Comparison of ENCODE assay signal across 14 cellular contexts in genomic region chr2:203886579-203887230, GRCh38. TPM values are rescaled to one million over a fixed set of nuclear protein-coding genes. Genes with fewer than 3 reads are reported as not detected.
DNase-seq lines count a peak whose midpoint lies in the region; ATAC-seq lines count a peak whose summit lies in the region.
"Had no signal": no experiment of that assay in that cellular context is flagged by ENCODE, and none has a peak within 500 bp of the region (broad histone marks: within the 10 kb centered on the region; RNA-seq: fewer than 3 reads in every experiment).

No MANE protein-coding gene starts in this region.

- DNase-seq in activated naive CD4-positive, alpha-beta T cell treated with Interleukin-2 at 50 U/mL for 16 hours, result peak; percentile 54
- no peak for DNase-seq in activated naive CD4-positive, alpha-beta T cell (lab: John Stamatoyannopoulos, UW)
- peak; percentile 79 for DNase-seq in NOMO-1 treated with DMSO at 0.1 percent for 48 hours (lab: John Stamatoyannopoulos, UW; ENCODE audit: unreplicated experiment)
- no peak for DNase-seq in activated naive CD4-positive, alpha-beta T cell treated with anti-CD3 and anti-CD28 coated beads, Interleukin-2, amount 50 U/mL, for 72 hours (ENCODE audit: low spot score in 2 of 2)
- peak; percentile 63 for DNase-seq in stimulated activated CD8-positive, alpha-beta memory T cell treated with anti-CD3 and anti-CD28 coated beads, Interleukin-4, amount 100 ng/mL, for 48 hours
- DNase-seq in HuH-7 (ENCODE audit: low spot score), result no peak
- no peak for DNase-seq in putamen (ENCODE audit: low spot score)
- DNase-seq: adrenal gland, left lung, NCI-H1105 treated with DMSO at 0.1 percent for 48 hours, SHP77 treated with DMSO at 0.1 percent for 48 hours, T1000 had no signal

- ATAC-seq in activated naive CD4-positive, alpha-beta T cell treated with anti-CD3 and anti-CD28 coated beads, Interleukin-2, amount 50 U/mL, for 72 hours, result peak; percentile 69 to 82
- ATAC-seq in GM19452 (IDR thresholded peaks at IDR 0.05; ENCODE audit: unreplicated experiment), result no peak
- ATAC-seq: left lung had no signal

- H3K27ac Mint-ChIP-seq in activated naive CD4-positive, alpha-beta T cell treated with anti-CD3 and anti-CD28 coated beads, Interleukin-2, amount 50 U/mL, for 72 hours, result peak overlapping the region; percentile 80 to 91

- H3K36me3 Mint-ChIP-seq in activated naive CD4-positive, alpha-beta T cell treated with anti-CD3 and anti-CD28 coated beads, Interleukin-2, amount 50 U/mL, for 72 hours, result peaks cover under 1 to 8% of the 10 kb centered on the region in 2 donors

- H3K9me3 Mint-ChIP-seq in activated naive CD4-positive, alpha-beta T cell treated with anti-CD3 and anti-CD28 coated beads, Interleukin-2, amount 50 U/mL, for 72 hours, result peaks cover 3 to 5% of the 10 kb centered on the region in 2 donors
- H3K9me3 Mint-ChIP-seq: central memory CD8-positive, alpha-beta T cell had no signal

RNA-seq across cellular contexts. Expression of gene CTLA4, which starts 19.1 kb away (rescaled TPM):
- total RNA-seq in activated naive CD4-positive, alpha-beta T cell treated with anti-CD3 and anti-CD28 coated beads, Interleukin-2, amount 50 U/mL, for 72 hours, result 10 to 100 TPM; 55.0 to 61.7 TPM

RNA-seq across cellular contexts. Expression of gene ICOS, which starts 49.9 kb away (rescaled TPM):
- total RNA-seq in activated naive CD4-positive, alpha-beta T cell treated with anti-CD3 and anti-CD28 coated beads, Interleukin-2, amount 50 U/mL, for 72 hours, result 100 to 1,000 TPM in 1 of 2 donors, 10 to 100 TPM in 1; 54.4 to 117 TPM

Comparison
In these comparisons a context has a peak if more than half of its experiments do, and no peak if none do; other contexts are left out.
1. DNase-seq: peak in activated naive CD4-positive, alpha-beta T cell treated with Interleukin-2 at 50 U/mL for 16 hours (single experiment), NOMO-1 treated with DMSO at 0.1 percent for 48 hours (single experiment) and stimulated activated CD8-positive, alpha-beta memory T cell treated with anti-CD3 and anti-CD28 coated beads, Interleukin-4, amount 100 ng/mL, for 48 hours (single experiment); none in activated naive CD4-positive, alpha-beta T cell (0 of 4), activated naive CD4-positive, alpha-beta T cell treated with anti-CD3 and anti-CD28 coated beads, Interleukin-2, amount 50 U/mL, for 72 hours (0 of 2), HuH-7 (single experiment) and putamen (single experiment).